Comparison of ENCODE assay signal across 18 cellular contexts in the genomic region with DNA sequence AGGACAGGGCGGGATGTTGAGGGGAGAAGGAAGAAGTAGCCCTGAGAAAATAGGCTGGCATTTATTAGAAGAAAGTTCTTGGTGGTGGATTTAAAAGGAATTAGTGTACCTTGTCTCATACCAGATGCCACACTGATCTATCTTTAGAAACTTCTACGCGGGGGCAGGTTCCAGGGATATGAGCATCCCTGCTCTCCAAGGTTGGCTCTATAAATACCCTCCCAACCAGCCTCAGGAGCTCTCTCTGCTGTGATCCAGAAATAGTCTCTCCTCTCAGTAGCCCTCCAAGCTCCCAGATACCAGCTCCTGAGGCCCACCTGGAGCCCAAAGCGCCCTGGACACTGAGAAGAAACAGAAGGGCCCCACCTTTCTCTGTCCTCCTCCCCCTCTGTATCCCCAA.
"Had no signal": no experiment of that assay in that cellular context is flagged by ENCODE, and none has a peak within 500 bp of the region (broad histone marks: within the 10 kb centered on the region; RNA-seq: fewer than 3 reads in every experiment).

No MANE protein-coding gene starts in this region.

- DNase-seq: effector memory CD8-positive, alpha-beta T cell; kidney glomerular epithelial cell; naive thymus-derived CD4-positive, alpha-beta T cell; nephron progenitor cell; spleen; stimulated activated naive CD4-positive, alpha-beta T cell; stomach; thyroid gland had no signal

- H3K27ac ChIP-seq: epithelial cell of prostate, esophagus muscularis mucosa, gastroesophageal sphincter, neutrophil, spleen, stomach, thyroid gland had no signal

- H3K4me1 ChIP-seq: esophagus muscularis mucosa, gastroesophageal sphincter, spleen, stomach, thyroid gland had no signal

- H3K4me3 ChIP-seq: esophagus muscularis mucosa, gastroesophageal sphincter, lung, spleen, stomach, thyroid gland had no signal

- H3K9me3 ChIP-seq: esophagus muscularis mucosa, gastroesophageal sphincter, neutrophil, spleen, stomach, thyroid gland had no signal

- ATAC-seq: effector memory CD8-positive, alpha-beta T cell; gastroesophageal sphincter; left lobe of liver; sciatic nerve had no signal

- H3K27ac Mint-ChIP-seq: dendritic cell treated with granulocyte-macrophage colony-stimulating factor and Interleukin-4, amounts not matched to agents 40 ng/mL and 50 ng/mL, for 4 days; effector memory CD8-positive, alpha-beta T cell; naive thymus-derived CD4-positive, alpha-beta T cell; nephron progenitor cell; type B pancreatic cell had no signal

- H3K27me3 ChIP-seq: esophagus muscularis mucosa, gastroesophageal sphincter, neutrophil, spleen, stomach, thyroid gland had no signal

- H3K36me3 ChIP-seq: esophagus muscularis mucosa, gastroesophageal sphincter, neutrophil, spleen, stomach, thyroid gland had no signal

- H3K9me3 Mint-ChIP-seq: central memory CD8-positive, alpha-beta T cell; dendritic cell treated with granulocyte-macrophage colony-stimulating factor and Interleukin-4, amounts not matched to agents 40 ng/mL and 50 ng/mL, for 4 days; effector memory CD8-positive, alpha-beta T cell; naive thymus-derived CD4-positive, alpha-beta T cell; nephron progenitor cell; type B pancreatic cell had no signal

- H3K27me3 Mint-ChIP-seq: dendritic cell treated with granulocyte-macrophage colony-stimulating factor and Interleukin-4, amounts not matched to agents 40 ng/mL and 50 ng/mL, for 4 days had no signal

- H3K4me1 Mint-ChIP-seq: central memory CD8-positive, alpha-beta T cell had no signal

- H3K4me3 Mint-ChIP-seq: central memory CD8-positive, alpha-beta T cell; dendritic cell treated with granulocyte-macrophage colony-stimulating factor and Interleukin-4, amounts not matched to agents 40 ng/mL and 50 ng/mL, for 4 days; effector memory CD8-positive, alpha-beta T cell; naive thymus-derived CD4-positive, alpha-beta T cell; nephron progenitor cell; type B pancreatic cell had no signal

- H3K36me3 Mint-ChIP-seq: naive thymus-derived CD4-positive, alpha-beta T cell; type B pancreatic cell had no signal
